Comparison of ENCODE assay signal across 8 cellular contexts in the genomic region with DNA sequence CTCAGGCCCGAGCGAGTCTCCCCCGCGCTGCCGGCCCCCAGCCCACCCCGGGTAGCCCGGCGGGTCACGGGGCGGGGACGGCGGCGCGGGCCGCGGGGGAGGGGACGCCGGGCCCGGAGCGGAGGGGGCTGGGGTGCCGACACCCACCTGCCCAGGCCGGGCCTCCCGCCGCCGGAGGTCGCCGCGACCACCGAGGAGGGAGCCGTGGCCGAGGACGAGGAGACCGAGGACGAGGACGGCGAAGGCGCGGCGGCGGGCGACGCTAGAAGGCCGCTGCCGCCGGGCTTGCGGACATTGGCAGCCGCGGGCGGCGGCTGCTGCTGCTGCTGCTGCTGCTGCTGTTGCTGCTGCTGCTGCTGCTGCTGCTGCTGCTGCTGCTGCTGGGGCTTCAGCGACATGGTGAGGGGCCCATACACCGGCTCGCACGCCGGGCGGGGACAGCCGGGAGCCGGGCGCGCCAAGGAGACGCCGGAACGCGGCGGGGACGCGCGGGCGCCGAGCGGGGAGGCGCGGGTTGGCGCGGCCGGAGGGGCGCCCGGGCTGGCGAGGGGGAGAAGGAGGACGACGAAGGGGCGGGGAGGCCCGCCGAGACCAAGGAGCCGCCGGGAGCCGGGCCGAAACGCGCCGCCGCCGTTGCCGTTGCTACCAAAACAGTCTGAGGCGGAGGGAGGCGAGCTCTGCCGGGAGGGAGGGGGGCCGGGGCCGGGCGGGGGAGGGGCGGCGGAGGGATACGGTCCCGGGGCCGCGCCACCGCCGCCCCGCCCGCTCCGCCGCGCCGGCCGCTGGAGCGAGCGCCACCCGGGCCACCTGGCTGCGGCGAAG. TPM values are rescaled to one million over a fixed set of nuclear protein-coding genes. Genes with fewer than 3 reads are reported as not detected.
DNase-seq lines count a peak whose midpoint lies in the region; ATAC-seq, FAIRE-seq and TF ChIP-seq lines count a peak whose summit lies in the region.

A gene with protein sequence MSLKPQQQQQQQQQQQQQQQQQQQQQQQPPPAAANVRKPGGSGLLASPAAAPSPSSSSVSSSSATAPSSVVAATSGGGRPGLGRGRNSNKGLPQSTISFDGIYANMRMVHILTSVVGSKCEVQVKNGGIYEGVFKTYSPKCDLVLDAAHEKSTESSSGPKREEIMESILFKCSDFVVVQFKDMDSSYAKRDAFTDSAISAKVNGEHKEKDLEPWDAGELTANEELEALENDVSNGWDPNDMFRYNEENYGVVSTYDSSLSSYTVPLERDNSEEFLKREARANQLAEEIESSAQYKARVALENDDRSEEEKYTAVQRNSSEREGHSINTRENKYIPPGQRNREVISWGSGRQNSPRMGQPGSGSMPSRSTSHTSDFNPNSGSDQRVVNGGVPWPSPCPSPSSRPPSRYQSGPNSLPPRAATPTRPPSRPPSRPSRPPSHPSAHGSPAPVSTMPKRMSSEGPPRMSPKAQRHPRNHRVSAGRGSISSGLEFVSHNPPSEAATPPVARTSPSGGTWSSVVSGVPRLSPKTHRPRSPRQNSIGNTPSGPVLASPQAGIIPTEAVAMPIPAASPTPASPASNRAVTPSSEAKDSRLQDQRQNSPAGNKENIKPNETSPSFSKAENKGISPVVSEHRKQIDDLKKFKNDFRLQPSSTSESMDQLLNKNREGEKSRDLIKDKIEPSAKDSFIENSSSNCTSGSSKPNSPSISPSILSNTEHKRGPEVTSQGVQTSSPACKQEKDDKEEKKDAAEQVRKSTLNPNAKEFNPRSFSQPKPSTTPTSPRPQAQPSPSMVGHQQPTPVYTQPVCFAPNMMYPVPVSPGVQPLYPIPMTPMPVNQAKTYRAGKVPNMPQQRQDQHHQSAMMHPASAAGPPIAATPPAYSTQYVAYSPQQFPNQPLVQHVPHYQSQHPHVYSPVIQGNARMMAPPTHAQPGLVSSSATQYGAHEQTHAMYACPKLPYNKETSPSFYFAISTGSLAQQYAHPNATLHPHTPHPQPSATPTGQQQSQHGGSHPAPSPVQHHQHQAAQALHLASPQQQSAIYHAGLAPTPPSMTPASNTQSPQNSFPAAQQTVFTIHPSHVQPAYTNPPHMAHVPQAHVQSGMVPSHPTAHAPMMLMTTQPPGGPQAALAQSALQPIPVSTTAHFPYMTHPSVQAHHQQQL (minus strand): TSS at position 679 of the 822 bp plus-strand sequence. CDS start 281 bp downstream, at position 398.

- no peaks in the 10 kb centered on the region for H3K9me3 ChIP-seq in heart left ventricle

- ATAC-seq in GM21360 (IDR thresholded peaks at IDR 0.05; ENCODE audit: unreplicated experiment): peak; percentile 37
- ATAC-seq in heart left ventricle: peak in 2 of 4 donors; percentile 58 to 72

- H3K36me3 ChIP-seq in heart left ventricle (no peaks in the 10 kb centered on the region), urinary bladder (ENCODE audit: insufficient read depth) (no peaks in the 10 kb centered on the region)

- CTCF ChIA-PET in RWPE1 (lab: Yijun Ruan, JAX): no interaction called here

- no peak for FAIRE-seq in HTR-8/SVneo (lab: Jason Lieb, UNC)

- H3K4me3 ChIP-seq in heart left ventricle: peak within 1 kb of the TSS; percentile 72 to 98 (median 96)
- peak within 1 kb of the TSS; percentile 100 for H3K4me3 ChIP-seq in urinary bladder (ENCODE audit: low read depth, low read length)

- H3K4me1 ChIP-seq in heart left ventricle: peaks cover 0 to 51% (median 38%) of the 10 kb centered on the region in 12 donors
- H3K4me1 ChIP-seq in urinary bladder (ENCODE audit: insufficient read depth): no peaks in the 10 kb centered on the region

- POLR2A ChIA-PET in RWPE1 (lab: Yijun Ruan, JAX; ENCODE audit: low non-redundant PET): no interaction called here

- DNase-seq in COLO668 (lab: John Stamatoyannopoulos, UW; ENCODE audit: unreplicated experiment) (peak; percentile 96), HTR-8/SVneo (ENCODE audit: insufficient read length, low spot score) (peak; percentile 70), RWPE1 (ENCODE audit: low spot score) (peak; percentile 81), heart left ventricle (peak; percentile 67 to 86 (median 80)), posterior cingulate gyrus (peak; percentile 34 to 90 (median 54))
- DNase-seq in activated naive CD8-positive, alpha-beta T cell treated with anti-CD3 and anti-CD28 coated beads, Interleukin-2, amount 50 U/mL, for 16 hours (ENCODE audit: low read depth, low spot score): peak; percentile 21

- H3K27ac ChIP-seq in RWPE1 (peak within 1 kb of the TSS; percentile 97), heart left ventricle (peak within 1 kb of the TSS; percentile 93 to 100 (median 98)), urinary bladder (ENCODE audit: low read depth) (peak within 1 kb of the TSS; percentile 96)

- no peak for TF ChIP-seq POLR2A in heart left ventricle (IDR thresholded peaks at IDR 0.05)

- 0 to 1% (median 0%) methylated on average over 4 to 120 of the region's 120 CpGs for WGBS in heart left ventricle, 4 donors
- under 1% methylated on average over 118 of the region's 120 CpGs for WGBS in urinary bladder

- H3K27me3 ChIP-seq in heart left ventricle: no peaks in the 10 kb centered on the region

- intact Hi-C loops in heart left ventricle (cut with DNase I) (loop anchor here in 2 of 10 donors (5.0 kb wide), 2 partner anchors 38 to 42 kb away; no protein-coding TSS in a partner anchor), posterior cingulate gyrus (cut with DNase I) (loop anchor here (2.0 kb wide), 1 partner anchor 86 kb away; the partner anchor contains the start of gene BRAP)

- TF ChIP-seq CTCF in RWPE1 (conservative IDR thresholded peaks at IDR 0.05; ENCODE audit: low read depth): no peak
- no peak for TF ChIP-seq CTCF in heart left ventricle (IDR thresholded peaks at IDR 0.05)

RNA-seq across cellular contexts. Expression of the gene that starts here (rescaled TPM):
- total RNA-seq in heart left ventricle: 10 to 100 TPM; 34.7 to 59.3 (median 48.8) TPM
- polyA plus RNA-seq in heart left ventricle: 10 to 100 TPM; 23.6 to 35.0 TPM
- 75.9 TPM for total RNA-seq in urinary bladder
- polyA plus RNA-seq in urinary bladder: 29.9 TPM

Comparison
In these comparisons a context has a peak if more than half of its experiments do, and no peak if none do; other contexts are left out.
1. DNase-seq: peak in every context shown above with its lines; median percentile 96 in COLO668; 81 in RWPE1; 80 in heart left ventricle; 70 in HTR-8/SVneo; 54 in posterior cingulate gyrus; 21 in activated naive CD8-positive, alpha-beta T cell treated with anti-CD3 and anti-CD28 coated beads, Interleukin-2, amount 50 U/mL, for 16 hours.